ENCODE assay signal across 8 cellular contexts in genomic region chr2:218659988-218660358, GRCh38. TPM values are rescaled to one million over a fixed set of nuclear protein-coding genes. Genes with fewer than 3 reads are reported as not detected.
DNase-seq lines count a peak whose midpoint lies in the region; ATAC-seq and TF ChIP-seq lines count a peak whose summit lies in the region.

No MANE protein-coding gene starts in this region.

- H3K4me1 Mint-ChIP-seq in central memory CD8-positive, alpha-beta T cell, result peaks cover 32% of the 10 kb centered on the region

- no peak for TF ChIP-seq RAD21 in IMR-90 (IDR thresholded peaks at IDR 0.05; ENCODE audit: low read length)

- H3K4me3 Mint-ChIP-seq in central memory CD8-positive, alpha-beta T cell, result peak overlapping the region; percentile 91

- no peak overlapping the region for H2BK15ac ChIP-seq in IMR-90 (ENCODE audit: low read depth, low read length)

- no peaks in the 10 kb centered on the region for H3K9me3 Mint-ChIP-seq in central memory CD8-positive, alpha-beta T cell

- no peak for TF ChIP-seq POLR2A in IMR-90 (IDR thresholded peaks at IDR 0.05; ENCODE audit: low read depth, low read length)

- H2BK5ac ChIP-seq in IMR-90 (ENCODE audit: low read depth, low read length, poor library complexity, severe bottlenecking), result peak overlapping the region; percentile 18

- no peaks in the 10 kb centered on the region for H4K20me1 ChIP-seq in IMR-90 (ENCODE audit: insufficient read depth, low read length)

- in situ Hi-C loops in IMR-90 (cut with MboI; ENCODE audit: low sequenced_read_pairs), result loop anchor here (10.0 kb wide), 1 partner anchor 255 kb away; no protein-coding TSS in a partner anchor

- 20% methylated on average over 8 of the region's 8 CpGs; no CpG with 5 or more reads in 1 of the 2 experiments for WGBS in IMR-90 (ENCODE audit: extremely low coverage in 2 of 2, insufficient read length in 1 of 2), 2 experiments

- no peaks in the 10 kb centered on the region for H3K27me3 ChIP-seq in IMR-90 (ENCODE audit: control insufficient read depth, insufficient read depth, low read length)
- no peaks in the 10 kb centered on the region for H3K27me3 ChIP-seq in muscle layer of colon (ENCODE audit: control insufficient read depth in 1 of 2, insufficient read depth in 2 of 2, low read length in 2 of 2)

- peak overlapping the region; percentile 94 for H3K4me2 ChIP-seq in IMR-90 (ENCODE audit: low read depth, low read length)

- peak overlapping the region; percentile 86 for H3K23ac ChIP-seq in IMR-90 (ENCODE audit: low read depth, low read length)

- H3K9me1 ChIP-seq in IMR-90 (ENCODE audit: insufficient read depth, low read length), result peaks cover 8% of the 10 kb centered on the region; the same call in 1 of the 2 replicates

- POLR2A ChIA-PET in AG04449 (lab: Yijun Ruan, JAX) (interaction anchor here (0.5 to 5.6 kb wide), 4 partner anchors 11 to 260 kb away, joined by 3 to 48 read pairs (median 4); partner anchors contain the start of genes RNF25 and STK36), IMR-90 (lab: Charles Lee; ENCODE audit: unreplicated experiment) (interaction anchor here (0.6 to 1.0 kb wide), 2 partner anchors 59 to 122 kb away, joined by 3 to 4 read pairs; no protein-coding TSS in a partner anchor)

- H3K18ac ChIP-seq in IMR-90 (ENCODE audit: low read depth, low read length), result no peak overlapping the region

- peak overlapping the region; percentile 66 for H3K56ac ChIP-seq in IMR-90 (ENCODE audit: extremely low read depth, insufficient read depth, low read length)

- peak overlapping the region; percentile 83 for H2AK9ac ChIP-seq in IMR-90 (replicated peaks; ENCODE audit: low read depth, low read length, poor library complexity)

- H3K27ac ChIP-seq in IMR-90 (ENCODE audit: insufficient read depth, low read length) (peak overlapping the region; percentile 41; the same call in 1 of the 2 replicates), muscle layer of colon (ENCODE audit: low read depth, low read length) (peak overlapping the region; percentile 75)

- no peak for TF ChIP-seq CTCF in AG04449 (IDR thresholded peaks at IDR 0.05; ENCODE audit: insufficient read depth, low read length, missing control alignments)
- TF ChIP-seq CTCF in IMR-90 (conservative IDR thresholded peaks at IDR 0.05; ENCODE audit: low read depth, low read length), result no peak

- peak overlapping the region; percentile 82 to 91 for H4K8ac ChIP-seq in IMR-90 (ENCODE audit: low read depth in 2 of 2, low read length in 2 of 2)

- H3K4me3 ChIP-seq in AG04449 (ENCODE audit: low read depth, low read length) (peak overlapping the region; percentile 85), IMR-90 (ENCODE audit: insufficient read depth, low read depth, low read length) (peak overlapping the region; percentile 76), muscle layer of colon (ENCODE audit: low read depth in 1 of 2, low read length in 2 of 2) (peak overlapping the region; percentile 89 to 92)

- peaks cover 3% of the 10 kb centered on the region; the same call in 1 of the 2 replicates for H3K4me1 ChIP-seq in IMR-90 (ENCODE audit: control insufficient read depth, insufficient read depth, low read length)
- H3K4me1 ChIP-seq in muscle layer of colon (ENCODE audit: insufficient read depth, low read length), result peaks cover 19% of the 10 kb centered on the region

- peak overlapping the region; percentile 97 for H2AFZ ChIP-seq in IMR-90 (replicated peaks; ENCODE audit: low read length, poor library complexity)

- no peaks in the 10 kb centered on the region for H3K9me3 ChIP-seq in IMR-90 (ENCODE audit: control insufficient read depth, insufficient read depth, low read length)
- no peaks in the 10 kb centered on the region for H3K9me3 ChIP-seq in muscle layer of colon (ENCODE audit: low read length)

- H3K27me3 Mint-ChIP-seq in central memory CD8-positive, alpha-beta T cell, result no peaks in the 10 kb centered on the region

- intact Hi-C loops in IMR-90 (cut with micrococcal nuclease), result loop anchor here (1.0 kb wide), 2 partner anchors 27 to 187 kb away; no protein-coding TSS in a partner anchor

- peaks cover 22 to 45% of the 10 kb centered on the region in 2 experiments for H3K79me1 ChIP-seq in IMR-90 (ENCODE audit: low read depth in 1 of 2, low read length in 2 of 2)

- H4K5ac ChIP-seq in IMR-90 (ENCODE audit: low read depth, low read length), result peak overlapping the region; percentile 50

- peaks cover 43% of the 10 kb centered on the region for H3K36me3 ChIP-seq in IMR-90 (ENCODE audit: control insufficient read depth, insufficient read depth, low read length)
- H3K36me3 ChIP-seq in muscle layer of colon (ENCODE audit: insufficient read depth, low read length), result peaks cover 47% of the 10 kb centered on the region

- BruUV-seq in IMR-90 (replicated peaks; lab: Mats Ljungman, UMichigan), result TSS peak; percentile 67

- peaks cover 28% of the 10 kb centered on the region for H3K36me3 Mint-ChIP-seq in central memory CD8-positive, alpha-beta T cell (ENCODE audit: insufficient read depth)

- peak overlapping the region; percentile 36; the same call in 1 of the 2 replicates for H4K91ac ChIP-seq in IMR-90 (ENCODE audit: insufficient read depth, low read depth, low read length)

- peak overlapping the region; percentile 2; the same call in 1 of the 2 replicates for H2AK5ac ChIP-seq in IMR-90 (ENCODE audit: low read depth, low read length)

- peak overlapping the region; percentile 31 for H3K14ac ChIP-seq in IMR-90 (replicated peaks; ENCODE audit: low read depth, low read length)

- H2BK20ac ChIP-seq in IMR-90 (ENCODE audit: low read depth, low read length), result no peak overlapping the region

- H3K27ac Mint-ChIP-seq in central memory CD8-positive, alpha-beta T cell (ENCODE audit: low read depth), result peak overlapping the region; percentile 91

- dilution Hi-C loops in IMR-90 (cut with HindIII; ENCODE audit: low sequenced_read_pairs, unreplicated experiment), result no loop called here

- H3K4ac ChIP-seq in IMR-90 (ENCODE audit: low read depth, low read length), result peak overlapping the region; percentile 78

- ATAC-seq in IMR-90 (ENCODE audit: low read depth), result no peak
- no peak for ATAC-seq in central memory CD8-positive, alpha-beta T cell (replicated peaks; ENCODE audit: extremely low read depth, poor library complexity, severe bottlenecking)
- ATAC-seq in HG03175 (IDR thresholded peaks at IDR 0.05; ENCODE audit: unreplicated experiment), result no peak
- ATAC-seq in HG03469 (IDR thresholded peaks at IDR 0.05; ENCODE audit: unreplicated experiment), result no peak

- peak overlapping the region; percentile 76 for H3K9ac ChIP-seq in IMR-90 (ENCODE audit: low read depth, low read length)
- no peak overlapping the region for H3K9ac ChIP-seq in muscle layer of colon (ENCODE audit: low read length)

- CTCF ChIA-PET in AG04449 (lab: Yijun Ruan, JAX), result interaction anchor here (0.7 to 8.8 kb wide), 11 partner anchors 9 to 217 kb away, joined by 3 to 95 read pairs (median 7); partner anchors contain the start of genes RNF25, STK36 and TTLL4
- CTCF ChIA-PET in IMR-90 (lab: Yijun Ruan, JAX), result interaction anchor here (0.8 to 0.9 kb wide), 3 partner anchors 9 to 187 kb away, joined by 3 read pairs; no protein-coding TSS in a partner anchor

- H2BK120ac ChIP-seq in IMR-90 (ENCODE audit: low read depth, low read length), result no peak overlapping the region

- DNase-seq in AG04449 (ENCODE audit: low read depth, low spot score) (no peak), IMR-90 (no peak), activated gamma-delta T cell treated with Interleukin-2 at 50 U/mL for 16 hours (no peak)
- no peak for DNase-seq in central memory CD8-positive, alpha-beta T cell (ENCODE audit: low spot score in 2 of 2)
- DNase-seq in stimulated activated CD4-positive, alpha-beta T cell treated with anti-CD3 and anti-CD28 coated beads, Interleukin-12 subunit alpha, Interleukin-12 subunit beta, amount 100 ng/mL, for 4 hours, result no peak

TF ChIP-seq in IMR-90, 13 proteins besides CTCF, POLR2A, EP300 and RAD21 (continues in another document):
- TF ChIP-seq CEBPB (IDR thresholded peaks at IDR 0.05; ENCODE audit: low read depth, low read length), result no peak
- TF ChIP-seq CHD1 (IDR thresholded peaks at IDR 0.05; ENCODE audit: low read depth, low read length), result no peak
- TF ChIP-seq MXI1 (IDR thresholded peaks at IDR 0.05; ENCODE audit: borderline replicate concordance, low read depth, low read length), result no peak
- no peak for TF ChIP-seq BHLHE40 (IDR thresholded peaks at IDR 0.05; ENCODE audit: low read depth, low read length)
- no peak for TF ChIP-seq FOS (IDR thresholded peaks at IDR 0.05; ENCODE audit: low read depth, low read length)
- TF ChIP-seq ELK1 (IDR thresholded peaks at IDR 0.05; ENCODE audit: borderline replicate concordance, low read depth, low read length), result no peak
- TF ChIP-seq MAFK (IDR thresholded peaks at IDR 0.05; ENCODE audit: low read depth, low read length), result no peak

RNA-seq across cellular contexts. Expression of gene BCS1L, which starts 0.5 kb away (rescaled TPM):
- 39.1 and 39.2 TPM in 2 replicates for total RNA-seq in IMR-90 (2012; rRNA removed)
- polyA plus RNA-seq in IMR-90 (2012; rRNA removed), result 56.7 and 56.9 TPM in 2 replicates
- 35.4 and 45.1 TPM in 2 replicates for polyA plus RNA-seq in IMR-90 (2012; cell fraction: cytosol; rRNA removed)
- polyA plus RNA-seq in IMR-90 (2012; cell fraction: nucleus; rRNA removed; ENCODE audit: low replicate concordance), result 105 and 153 TPM in 2 replicates

RNA-seq across cellular contexts. Expression of gene ZNF142, which starts 0.6 kb away (rescaled TPM):
- 3.3 and 4.3 TPM in 2 replicates for total RNA-seq in IMR-90 (2012; rRNA removed)
- polyA plus RNA-seq in IMR-90 (2012; rRNA removed), result 9.7 and 12.1 TPM in 2 replicates
- polyA plus RNA-seq in IMR-90 (2012; cell fraction: cytosol; rRNA removed), result 3.6 and 5.6 TPM in 2 replicates
- polyA plus RNA-seq in IMR-90 (2012; cell fraction: nucleus; rRNA removed; ENCODE audit: low replicate concordance), result 16.7 and 38.4 TPM in 2 replicates

RNA-seq across cellular contexts. Expression of gene RNF25, which starts 11.8 kb away (rescaled TPM):
- total RNA-seq in IMR-90 (2012; rRNA removed), result 54.4 and 56.5 TPM in 2 replicates
- polyA plus RNA-seq in IMR-90 (2012; rRNA removed), result 78.0 and 78.1 TPM in 2 replicates
- 45.2 and 49.5 TPM in 2 replicates for polyA plus RNA-seq in IMR-90 (2012; cell fraction: cytosol; rRNA removed)
- polyA plus RNA-seq in IMR-90 (2012; cell fraction: nucleus; rRNA removed; ENCODE audit: low replicate concordance), result 54.1 and 70.6 TPM in 2 replicates

RNA-seq across cellular contexts. Expression of gene STK36, which starts 11.9 kb away (rescaled TPM):
- 15.3 and 17.6 TPM in 2 replicates for total RNA-seq in IMR-90 (2012; rRNA removed)
- polyA plus RNA-seq in IMR-90 (2012; rRNA removed), result 40.8 and 44.5 TPM in 2 replicates
- 13.9 and 16.1 TPM in 2 replicates for polyA plus RNA-seq in IMR-90 (2012; cell fraction: cytosol; rRNA removed)
- polyA plus RNA-seq in IMR-90 (2012; cell fraction: nucleus; rRNA removed; ENCODE audit: low replicate concordance), result 304 and 341 TPM in 2 replicates

RNA-seq across cellular contexts. Expression of gene TTLL4, which starts 50.7 kb away (rescaled TPM):
- 8.3 and 9.0 TPM in 2 replicates for total RNA-seq in IMR-90 (2012; rRNA removed)
- 22.8 and 22.9 TPM in 2 replicates for polyA plus RNA-seq in IMR-90 (2012; rRNA removed)
- 6.1 and 7.0 TPM in 2 replicates for polyA plus RNA-seq in IMR-90 (2012; cell fraction: cytosol; rRNA removed)
- 54.6 and 77.3 TPM in 2 replicates for polyA plus RNA-seq in IMR-90 (2012; cell fraction: nucleus; rRNA removed; ENCODE audit: low replicate concordance)
